Comparison of ENCODE assay signal across 9 cellular contexts in genomic region chr19:49591731-49592485, GRCh38. TPM values are rescaled to one million over a fixed set of nuclear protein-coding genes. Genes with fewer than 3 reads are reported as not detected.
DNase-seq lines count a peak whose midpoint lies in the region; ATAC-seq, FAIRE-seq and TF ChIP-seq lines count a peak whose summit lies in the region.
"Had no signal": no experiment of that assay in that cellular context is flagged by ENCODE, and none has a peak within 500 bp of the region (broad histone marks: within the 10 kb centered on the region; RNA-seq: fewer than 3 reads in every experiment).

No MANE protein-coding gene starts in this region.

- DNase-seq in Ammon's horn (ENCODE audit: low spot score) (peak; percentile 38), H54 (ENCODE audit: insufficient read length, low spot score) (peak; percentile 76), RCC 7860 (ENCODE audit: low spot score) (peak; percentile 10), left ventricle myocardium superior (peak; percentile 65), psoas muscle (peak; percentile 40 to 67), H4 (ENCODE audit: low spot score) (no peak)
- peak; percentile 71 for DNase-seq in activated naive CD8-positive, alpha-beta T cell treated with anti-CD3 and anti-CD28 coated beads, Interleukin-2, amount 10 ng/mL, durations not matched to agents 7 days and 5 days

- peaks cover 4% of the 10 kb centered on the region for H3K27me3 Mint-ChIP-seq in activated naive CD8-positive, alpha-beta T cell treated with anti-CD3 and anti-CD28 coated beads, Interleukin-2, amount 10 ng/mL, durations not matched to agents 7 days and 5 days

- POLR2A ChIA-PET in activated naive CD8-positive, alpha-beta T cell treated with anti-CD3 and anti-CD28 coated beads, Interleukin-2, amount 10 ng/mL, durations not matched to agents 7 days and 5 days (lab: Charles Lee): interaction anchor here (0.6 to 5.3 kb wide), 6 partner anchors 12 to 254 kb away, joined by 3 to 68 read pairs (median 6); partner anchors contain the start of genes NOSIP, PRRG2, RRAS and SCAF1

- TF ChIP-seq POLR2A in H54 (IDR thresholded peaks at IDR 0.05; ENCODE audit: low read depth, low read length): no peak

- no peaks in the 10 kb centered on the region for H3K9me3 Mint-ChIP-seq in activated naive CD8-positive, alpha-beta T cell treated with anti-CD3 and anti-CD28 coated beads, Interleukin-2, amount 10 ng/mL, durations not matched to agents 7 days and 5 days

- peak overlapping the region; percentile 93 for H3K27ac ChIP-seq in psoas muscle

- no peak for ATAC-seq in activated naive CD8-positive, alpha-beta T cell treated with anti-CD3 and anti-CD28 coated beads, Interleukin-2, amount 10 ng/mL, durations not matched to agents 7 days and 5 days (ENCODE audit: low read depth)
- ATAC-seq in left ventricle myocardium superior: peak; percentile 2
- no peak for ATAC-seq in psoas muscle
- ATAC-seq in HG02840 (IDR thresholded peaks at IDR 0.05; ENCODE audit: low FRiP score, unreplicated experiment): no peak

- peak overlapping the region; percentile 88 for H3K27ac Mint-ChIP-seq in activated naive CD8-positive, alpha-beta T cell treated with anti-CD3 and anti-CD28 coated beads, Interleukin-2, amount 10 ng/mL, durations not matched to agents 7 days and 5 days

- intact Hi-C loops in left ventricle myocardium superior (cut with micrococcal nuclease) (no loop called here), psoas muscle (cut with DNase I) (loop anchor here (5.0 kb wide), 1 partner anchor 45 kb away; no protein-coding TSS in a partner anchor)

- peaks cover 0 to 30% of the 10 kb centered on the region in 2 donors for H3K36me3 ChIP-seq in psoas muscle (ENCODE audit: insufficient read depth in 1 of 2, low read depth in 1 of 2)

- peaks cover 16% of the 10 kb centered on the region for H3K4me1 ChIP-seq in psoas muscle

- H3K9me3 ChIP-seq in psoas muscle: no peaks in the 10 kb centered on the region

- no peak for FAIRE-seq in H54 (lab: Jason Lieb, UNC)
- no peak for FAIRE-seq in RCC 7860 (lab: Jason Lieb, UNC)

- H3K4me3 ChIP-seq in psoas muscle: peak overlapping the region; percentile 78

- WGBS in psoas muscle, 3 donors: 1 to 2% (median 1%) methylated on average over 48 to 51 of the region's 51 CpGs

- H3K36me3 Mint-ChIP-seq in activated naive CD8-positive, alpha-beta T cell treated with anti-CD3 and anti-CD28 coated beads, Interleukin-2, amount 10 ng/mL, durations not matched to agents 7 days and 5 days: peaks cover 10% of the 10 kb centered on the region

- peak overlapping the region; percentile 91 for H3K4me3 Mint-ChIP-seq in activated naive CD8-positive, alpha-beta T cell treated with anti-CD3 and anti-CD28 coated beads, Interleukin-2, amount 10 ng/mL, durations not matched to agents 7 days and 5 days

- TF ChIP-seq CTCF in psoas muscle (IDR thresholded peaks at IDR 0.05): no peak

- peaks cover 30% of the 10 kb centered on the region for H3K4me1 Mint-ChIP-seq in activated naive CD8-positive, alpha-beta T cell treated with anti-CD3 and anti-CD28 coated beads, Interleukin-2, amount 10 ng/mL, durations not matched to agents 7 days and 5 days

- no peaks in the 10 kb centered on the region for H3K27me3 ChIP-seq in psoas muscle (ENCODE audit: insufficient read depth in 3 of 3, low read length in 2 of 3)

RNA-seq across cellular contexts. Expression of gene PRR12, which starts 0.9 kb away (rescaled TPM):
- 10 to 100 TPM; 49.7 TPM for total RNA-seq in activated naive CD8-positive, alpha-beta T cell treated with anti-CD3 and anti-CD28 coated beads, Interleukin-2, amount 10 ng/mL, durations not matched to agents 7 days and 5 days
- 15.6 TPM for total RNA-seq in left ventricle myocardium superior
- total RNA-seq in psoas muscle: 10 to 100 TPM in 1 of 4 donors, 1 to 10 TPM in 3; 7.1 to 15.1 (median 7.6) TPM
- polyA plus RNA-seq in psoas muscle: 1 to 10 TPM; 2.3 to 5.0 (median 3.1) TPM
- 0.99 and 1.0 TPM in 2 replicates for total RNA-seq in H4 (2014; rRNA removed; shearing (Covaris generic))

RNA-seq across cellular contexts. Expression of gene PRRG2, which starts 10.8 kb away (rescaled TPM):
- 1 to 10 TPM; 1.5 to 2.3 TPM for total RNA-seq in activated naive CD8-positive, alpha-beta T cell treated with anti-CD3 and anti-CD28 coated beads, Interleukin-2, amount 10 ng/mL, durations not matched to agents 7 days and 5 days
- total RNA-seq in left ventricle myocardium superior: 1.3 TPM
- under 1 TPM; 0.24 to 0.89 (median 0.69) TPM for total RNA-seq in psoas muscle
- 10 to 100 TPM in 1 of 3 donors, 1 to 10 TPM in 2; 1.4 to 16.0 (median 5.9) TPM for polyA plus RNA-seq in psoas muscle
- total RNA-seq in H4 (2014; rRNA removed; shearing (Covaris generic)): 0.56 TPM in 1 of 2 replicates, not detected in the other
- total RNA-seq: NCI-H460 had no signal

RNA-seq across cellular contexts. Expression of gene NOSIP, which starts 11.6 kb away (rescaled TPM):
- total RNA-seq in activated naive CD8-positive, alpha-beta T cell treated with anti-CD3 and anti-CD28 coated beads, Interleukin-2, amount 10 ng/mL, durations not matched to agents 7 days and 5 days: 100 to 1,000 TPM; 122 to 125 TPM
- total RNA-seq in left ventricle myocardium superior: 46.7 TPM
- 10 to 100 TPM; 53.9 to 69.9 (median 58.1) TPM for total RNA-seq in psoas muscle
- polyA plus RNA-seq in psoas muscle: 100 to 1,000 TPM in 1 of 3 donors, 10 to 100 TPM in 2; 75.4 to 104 (median 95.2) TPM
- total RNA-seq in H4 (2014; rRNA removed; shearing (Covaris generic)): 95.7 and 114 TPM in 2 replicates

RNA-seq across cellular contexts. Expression of gene RRAS, which starts 48.0 kb away (rescaled TPM):
- 10 to 100 TPM; 12.3 to 14.9 TPM for total RNA-seq in activated naive CD8-positive, alpha-beta T cell treated with anti-CD3 and anti-CD28 coated beads, Interleukin-2, amount 10 ng/mL, durations not matched to agents 7 days and 5 days
- total RNA-seq in left ventricle myocardium superior: 100 TPM
- total RNA-seq in psoas muscle: 10 to 100 TPM; 22.6 to 57.0 (median 42.5) TPM
- 10 to 100 TPM; 39.9 to 49.8 (median 48.4) TPM for polyA plus RNA-seq in psoas muscle
- total RNA-seq in H4 (2014; rRNA removed; shearing (Covaris generic)): 21.5 and 22.7 TPM in 2 replicates

RNA-seq across cellular contexts. Expression of gene SCAF1, which starts 50.1 kb away (rescaled TPM):
- 10 to 100 TPM; 64.7 to 66.9 TPM for total RNA-seq in activated naive CD8-positive, alpha-beta T cell treated with anti-CD3 and anti-CD28 coated beads, Interleukin-2, amount 10 ng/mL, durations not matched to agents 7 days and 5 days
- total RNA-seq in left ventricle myocardium superior (44.9 TPM), psoas muscle (10 to 100 TPM; 45.5 to 72.9 (median 61.0) TPM)
- 10 to 100 TPM; 23.0 to 32.5 (median 23.8) TPM for polyA plus RNA-seq in psoas muscle
- 13.9 and 17.5 TPM in 2 replicates for total RNA-seq in H4 (2014; rRNA removed; shearing (Covaris generic))
